ENCODE assay signal across 8 cellular contexts in the genomic region with DNA sequence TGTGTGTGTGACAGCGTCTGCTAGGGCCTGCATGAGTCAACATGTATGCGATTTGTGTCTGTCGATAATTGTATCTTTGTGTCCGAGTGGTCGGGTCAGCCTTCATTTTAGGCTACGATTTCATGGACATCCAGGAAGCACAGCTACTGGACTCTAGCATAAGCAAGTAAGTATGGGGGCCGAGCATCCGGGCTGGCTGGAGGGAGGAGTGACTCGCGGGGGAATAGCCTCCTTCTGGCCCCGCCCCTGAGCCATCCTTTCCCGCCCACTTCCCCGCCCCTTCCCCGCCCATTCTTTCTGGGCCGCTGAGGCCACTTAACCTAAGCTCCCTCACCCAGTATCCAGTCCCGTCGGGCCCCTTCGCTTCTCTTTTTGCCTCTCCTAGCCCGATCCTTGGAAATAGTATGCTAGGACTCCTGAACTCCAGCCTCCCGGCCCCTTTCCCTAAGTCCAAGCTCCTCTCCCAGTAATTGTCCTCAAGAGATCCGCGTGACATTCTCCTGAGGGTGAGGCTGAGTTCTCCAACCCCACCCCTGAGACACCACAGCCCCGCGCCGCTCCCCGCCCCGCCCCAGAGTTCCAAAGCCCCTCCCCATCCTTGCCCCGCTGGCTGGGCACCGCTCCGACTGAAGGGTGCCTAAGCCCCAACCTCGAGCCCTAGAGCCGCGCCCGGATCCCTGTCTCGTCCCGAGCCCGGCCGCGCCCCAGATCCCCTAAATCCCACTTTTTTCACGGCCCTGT. TPM values are rescaled to one million over a fixed set of nuclear protein-coding genes. Genes with fewer than 3 reads are reported as not detected.
DNase-seq lines count a peak whose midpoint lies in the region; ATAC-seq, FAIRE-seq and TF ChIP-seq lines count a peak whose summit lies in the region.

No MANE protein-coding gene starts in this region.

- no peaks in the 10 kb centered on the region for H3K9me3 Mint-ChIP-seq in CD4-positive, alpha-beta memory T cell
- H3K9me3 Mint-ChIP-seq in astrocyte (ENCODE audit: unreplicated experiment) = no peaks in the 10 kb centered on the region

- no peaks in the 10 kb centered on the region for H3K36me3 ChIP-seq in CD4-positive, alpha-beta memory T cell (ENCODE audit: insufficient read depth, low read length)
- H3K36me3 ChIP-seq in astrocyte (ENCODE audit: insufficient read depth, low read length) = no peaks in the 10 kb centered on the region
- no peaks in the 10 kb centered on the region for H3K36me3 ChIP-seq in hepatocyte (replicated peaks; ENCODE audit: insufficient read depth, low read depth)
- H3K36me3 ChIP-seq in rectal smooth muscle tissue (ENCODE audit: control insufficient read depth, insufficient read depth, low read length) = peaks cover 3% of the 10 kb centered on the region

- WGBS in hepatocyte (ENCODE audit: low lambda C conversion rate, missing lambda C conversion rate) = 13% methylated on average over 23 of the region's 40 CpGs

- TF ChIP-seq CTCF in astrocyte (IDR thresholded peaks at IDR 0.05; ENCODE audit: insufficient read depth, low read depth, low read length) (no peak), hepatocyte (IDR thresholded peaks at IDR 0.05; ENCODE audit: poor library complexity) (no peak)

- peaks cover 18% of the 10 kb centered on the region for H3K4me1 ChIP-seq in CD4-positive, alpha-beta memory T cell (ENCODE audit: insufficient read depth, low read length)
- H3K4me1 ChIP-seq in astrocyte (ENCODE audit: insufficient read depth, low read length) = peaks cover 15% of the 10 kb centered on the region
- peaks cover 7% of the 10 kb centered on the region for H3K4me1 ChIP-seq in hepatocyte (ENCODE audit: insufficient read depth)
- H3K4me1 ChIP-seq in rectal smooth muscle tissue (ENCODE audit: control insufficient read depth, insufficient read depth, low read length) = peaks cover 12% of the 10 kb centered on the region

- H4K20me1 ChIP-seq in astrocyte (ENCODE audit: insufficient read depth, low read length) (no peaks in the 10 kb centered on the region), hepatocyte (ENCODE audit: insufficient read depth, poor library complexity, severe bottlenecking) (no peaks in the 10 kb centered on the region)

- H3K9me2 ChIP-seq in hepatocyte (replicated peaks; ENCODE audit: insufficient read depth) = no peaks in the 10 kb centered on the region

- H3K4me2 ChIP-seq in astrocyte (ENCODE audit: low read length) (peak overlapping the region; percentile 98), hepatocyte (peak overlapping the region; percentile 98)

- no peaks in the 10 kb centered on the region for H3K27me3 Mint-ChIP-seq in CD4-positive, alpha-beta memory T cell
- peaks cover 10% of the 10 kb centered on the region for H3K27me3 Mint-ChIP-seq in astrocyte (ENCODE audit: low read depth, unreplicated experiment)

- no peaks in the 10 kb centered on the region for H3K36me3 Mint-ChIP-seq in CD4-positive, alpha-beta memory T cell
- H3K36me3 Mint-ChIP-seq in astrocyte (ENCODE audit: low read depth, unreplicated experiment) = peaks cover 16% of the 10 kb centered on the region

- peak overlapping the region; percentile 49 to 88 (median 77) for H3K27ac Mint-ChIP-seq in CD4-positive, alpha-beta memory T cell
- H3K27ac Mint-ChIP-seq in astrocyte (ENCODE audit: unreplicated experiment) = peak overlapping the region; percentile 98

- POLR2A ChIA-PET in CD4-positive, alpha-beta memory T cell (lab: Charles Lee; ENCODE audit: partially characterized antibody) = interaction anchor here (0.5 to 3.0 kb wide), 12 partner anchors 8 to 465 kb away, joined by 3 to 25 read pairs (median 8); partner anchors contain the start of gene SYTL1

- H3K4me3 Mint-ChIP-seq in CD4-positive, alpha-beta memory T cell = peak overlapping the region; percentile 86 to 94 (median 88)
- peak overlapping the region; percentile 95 for H3K4me3 Mint-ChIP-seq in astrocyte (ENCODE audit: unreplicated experiment)

- CTCF ChIA-PET in CD4-positive, alpha-beta memory T cell (lab: Charles Lee; ENCODE audit: partially characterized antibody) = interaction anchor here (0.6 to 8.4 kb wide), 13 partner anchors 10 to 68 kb away, joined by 3 to 54 read pairs (median 4); no protein-coding TSS in a partner anchor

- peak overlapping the region; percentile 36 to 54 for H3K4me3 ChIP-seq in CD4-positive, alpha-beta memory T cell (ENCODE audit: low read length in 2 of 2)
- H3K4me3 ChIP-seq in astrocyte (ENCODE audit: insufficient read depth, low read depth, low read length) = peak overlapping the region; percentile 70
- H3K4me3 ChIP-seq in hepatocyte = peak overlapping the region; percentile 47
- peak overlapping the region; percentile 60 for H3K4me3 ChIP-seq in rectal smooth muscle tissue (ENCODE audit: low read length)

- intact Hi-C loops in CD4-positive, alpha-beta memory T cell (cut with micrococcal nuclease) = loop anchor here (1.0 to 2.0 kb wide), 2 partner anchors 8 to 23 kb away; no protein-coding TSS in a partner anchor

- H3K4me1 Mint-ChIP-seq in CD4-positive, alpha-beta memory T cell = peaks cover 13 to 52% (median 25%) of the 10 kb centered on the region in 4 donors
- peaks cover 2% of the 10 kb centered on the region for H3K4me1 Mint-ChIP-seq in astrocyte (ENCODE audit: low read depth, unreplicated experiment)

- peak overlapping the region; percentile 51 for H3K27ac ChIP-seq in CD4-positive, alpha-beta memory T cell (ENCODE audit: low read depth, low read length)
- H3K27ac ChIP-seq in astrocyte (ENCODE audit: low read depth, low read length) (peak overlapping the region; percentile 86), hepatocyte (peak overlapping the region; percentile 90), rectal smooth muscle tissue (ENCODE audit: low read depth, low read length) (peak overlapping the region; percentile 92)

- H3K9ac ChIP-seq in astrocyte (ENCODE audit: low read length) = peak overlapping the region; percentile 81
- no peak overlapping the region for H3K9ac ChIP-seq in rectal smooth muscle tissue (ENCODE audit: low read length)

- no peaks in the 10 kb centered on the region for H3K27me3 ChIP-seq in CD4-positive, alpha-beta memory T cell (ENCODE audit: insufficient read depth, low read length)
- no peaks in the 10 kb centered on the region for H3K27me3 ChIP-seq in astrocyte (ENCODE audit: insufficient read depth, low read length)
- H3K27me3 ChIP-seq in hepatocyte = no peaks in the 10 kb centered on the region
- H3K27me3 ChIP-seq in rectal smooth muscle tissue (ENCODE audit: control insufficient read depth, insufficient read depth, low read length) = no peaks in the 10 kb centered on the region

- ATAC-seq in GM21723 (IDR thresholded peaks at IDR 0.05; ENCODE audit: unreplicated experiment) (peak; percentile 42), HG03565 (IDR thresholded peaks at IDR 0.05; ENCODE audit: unreplicated experiment) (no peak)

- no peaks in the 10 kb centered on the region for H3K9me3 ChIP-seq in CD4-positive, alpha-beta memory T cell (ENCODE audit: control insufficient read depth in 1 of 2, low read length in 2 of 2)
- H3K9me3 ChIP-seq in astrocyte (ENCODE audit: insufficient read depth, low read depth, low read length) (no peaks in the 10 kb centered on the region), hepatocyte (ENCODE audit: low read depth) (no peaks in the 10 kb centered on the region)

- peak overlapping the region; percentile 93 for H2AFZ ChIP-seq in astrocyte (ENCODE audit: low read depth, low read length)
- peak overlapping the region; percentile 64 for H2AFZ ChIP-seq in hepatocyte

- FAIRE-seq in astrocyte (lab: Jason Lieb, UNC) = no peak

- H3K79me2 ChIP-seq in astrocyte (ENCODE audit: insufficient read depth, low read length) (no peaks in the 10 kb centered on the region), hepatocyte (no peaks in the 10 kb centered on the region)

- DNase-seq in CD4-positive, alpha-beta memory T cell = peak; percentile 65 to 76 (median 67)
- DNase-seq in NCI-H1694 treated with DMSO at 0.1 percent for 48 hours (lab: John Stamatoyannopoulos, UW) (peak; percentile 59), T-helper 22 cell (ENCODE audit: low read depth) (peak; percentile 62), astrocyte (ENCODE audit: low read depth) (peak; percentile 75), hepatocyte (ENCODE audit: low spot score) (peak; percentile 93)

RNA-seq across cellular contexts. Expression of gene MAP3K6, which starts 1.2 kb away (rescaled TPM):
- total RNA-seq in CD4-positive, alpha-beta memory T cell = 10 to 100 TPM in 1 of 2 experiments, 1 to 10 TPM in 1; 8.8 to 11.7 TPM
- 1 to 10 TPM; 4.5 to 8.1 TPM for polyA plus RNA-seq in CD4-positive, alpha-beta memory T cell
- total RNA-seq in astrocyte (12.8 and 16.8 TPM in 2 replicates), hepatocyte (4.3 and 6.3 TPM in 2 replicates)
- 20.4 and 24.8 TPM in 2 replicates for polyA plus RNA-seq in hepatocyte

RNA-seq across cellular contexts. Expression of gene FCN3, which starts 9.1 kb away (rescaled TPM):
- total RNA-seq in CD4-positive, alpha-beta memory T cell = not detected
- polyA plus RNA-seq in CD4-positive, alpha-beta memory T cell = not detected
- total RNA-seq in astrocyte (not detected in 2 replicates), hepatocyte (not detected in 2 replicates)
- polyA plus RNA-seq in hepatocyte = not detected in 2 replicates

RNA-seq across cellular contexts. Expression of gene CD164L2, which starts 17.6 kb away (rescaled TPM):
- not detected for total RNA-seq in CD4-positive, alpha-beta memory T cell
- polyA plus RNA-seq in CD4-positive, alpha-beta memory T cell = under 1 TPM in 1 of 2 donors, not detected in 1; 0.22 TPM
- not detected in 2 replicates for total RNA-seq in astrocyte
- not detected in 2 replicates for total RNA-seq in hepatocyte
- 0.19 TPM in 1 of 2 replicates, not detected in the other for polyA plus RNA-seq in hepatocyte

RNA-seq across cellular contexts. Expression of gene SYTL1, which starts 23.7 kb away (rescaled TPM):
- 100 to 1,000 TPM; 146 to 158 TPM for total RNA-seq in CD4-positive, alpha-beta memory T cell
- 100 to 1,000 TPM in 1 of 2 donors, 10 to 100 TPM in 1; 99.7 to 141 TPM for polyA plus RNA-seq in CD4-positive, alpha-beta memory T cell
- total RNA-seq in astrocyte (10.7 and 12.2 TPM in 2 replicates), hepatocyte (10.6 and 12.1 TPM in 2 replicates)
- 21.7 and 26.2 TPM in 2 replicates for polyA plus RNA-seq in hepatocyte

RNA-seq across cellular contexts. Expression of gene GPR3, which starts 26.9 kb away (rescaled TPM):
- total RNA-seq in CD4-positive, alpha-beta memory T cell = not detected
- not detected for polyA plus RNA-seq in CD4-positive, alpha-beta memory T cell
- total RNA-seq in astrocyte = 0.75 and 0.86 TPM in 2 replicates
- 0.32 and 0.47 TPM in 2 replicates for total RNA-seq in hepatocyte
- 1.5 and 2.2 TPM in 2 replicates for polyA plus RNA-seq in hepatocyte
